ENCODE assay signal across 24 cellular contexts in the genomic region with DNA sequence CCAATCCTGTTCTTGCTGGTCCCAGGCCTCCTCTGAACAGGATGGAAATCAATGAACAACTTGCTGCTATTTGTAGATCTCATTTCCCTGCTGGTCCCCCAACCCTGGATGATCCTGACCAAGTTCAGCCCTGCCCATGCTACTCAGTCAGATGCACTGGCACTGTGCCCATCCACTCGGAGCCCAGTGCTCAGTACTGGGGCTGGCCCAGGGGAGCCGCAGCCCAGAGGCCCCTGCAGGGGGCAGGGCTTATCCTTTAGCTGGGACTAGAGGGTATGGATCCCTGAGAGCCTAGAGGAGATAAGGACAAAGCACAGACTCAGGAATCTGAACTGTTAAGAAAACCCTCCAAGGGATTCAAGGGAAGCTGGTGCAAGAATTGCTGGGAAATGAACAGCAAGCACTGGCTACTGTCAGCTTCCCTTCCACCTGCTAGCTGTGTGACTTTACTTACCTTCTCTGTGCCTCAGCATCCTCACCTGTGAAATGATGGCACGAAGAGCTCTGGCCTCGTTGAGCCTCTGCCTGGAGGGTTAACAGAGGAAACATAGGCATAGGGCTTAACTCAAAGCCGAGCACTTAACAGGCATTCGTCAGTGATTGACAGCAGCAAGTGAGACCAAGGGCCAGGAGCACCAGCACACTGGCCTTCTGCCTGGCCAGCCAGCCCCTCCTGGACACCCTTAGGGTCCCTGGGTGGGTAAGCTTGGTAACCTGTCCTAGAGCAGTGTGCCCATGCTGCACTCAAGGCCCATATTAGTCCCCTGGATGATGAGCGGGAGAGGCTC. TPM values are rescaled to one million over a fixed set of nuclear protein-coding genes. Genes with fewer than 3 reads are reported as not detected.
DNase-seq lines count a peak whose midpoint lies in the region; ATAC-seq and TF ChIP-seq lines count a peak whose summit lies in the region.
"Had no signal": no experiment of that assay in that cellular context is flagged by ENCODE, and none has a peak within 500 bp of the region (broad histone marks: within the 10 kb centered on the region; RNA-seq: fewer than 3 reads in every experiment).

No MANE protein-coding gene starts in this region.

- H3K9me2 ChIP-seq in SK-N-SH, result no peaks in the 10 kb centered on the region
- H3K9me2 ChIP-seq in PC-3 (replicated peaks; ENCODE audit: low read length), result no peaks in the 10 kb centered on the region

- no peak for TF ChIP-seq RAD21 in SK-N-SH (IDR thresholded peaks at IDR 0.05; ENCODE audit: low read length)

- H3K27ac ChIP-seq in SK-N-SH (ENCODE audit: low read depth in 2 of 2, low read length in 1 of 2) (no peak overlapping the region), PC-3 (ENCODE audit: low read length) (no peak overlapping the region), smooth muscle cell (ENCODE audit: low read depth) (no peak overlapping the region)
- H3K27ac ChIP-seq: esophagus squamous epithelium, left lung, prostate gland, thoracic aorta had no signal

- TF ChIP-seq CTCF in SK-N-SH (IDR thresholded peaks at IDR 0.05) (no peak), PC-3 (conservative IDR thresholded peaks at IDR 0.05; ENCODE audit: low read depth, low read length) (no peak), fibroblast of the aortic adventitia (IDR thresholded peaks at IDR 0.05; ENCODE audit: insufficient read depth, low read length) (no peak), smooth muscle cell (IDR thresholded peaks at IDR 0.05; ENCODE audit: borderline replicate concordance, insufficient read depth, poor library complexity, severe bottlenecking) (no peak)

- H3K79me2 ChIP-seq in SK-N-SH (ENCODE audit: insufficient read depth) (no peaks in the 10 kb centered on the region), PC-3 (ENCODE audit: low read length) (no peaks in the 10 kb centered on the region), smooth muscle cell (ENCODE audit: low read depth) (no peaks in the 10 kb centered on the region)

- DNase-seq in SK-N-SH (no peak), PC-3 (no peak), fibroblast of the aortic adventitia (ENCODE audit: low read depth) (peak; percentile 38), smooth muscle cell (lab: John Stamatoyannopoulos, UW; ENCODE audit: unreplicated experiment) (no peak), NCI-H1417 treated with DMSO at 0.1 percent for 48 hours (lab: John Stamatoyannopoulos, UW) (no peak)
- DNase-seq in activated effector memory CD4-positive, alpha-beta T cell treated with Interleukin-2 at 50 U/mL for 16 hours, result no peak
- DNase-seq: ACHN; activated CD4-positive, alpha-beta T cell treated with anti-CD3 and anti-CD28 coated beads, Interleukin-2, amount 50 U/mL, for 1 hour; activated T-cell treated with anti-CD3 and anti-CD28 coated beads, Interleukin-2, amount 50 U/mL, for 72 hours; aorta; CD4-positive, alpha-beta memory T cell; cortex of kidney; esophagus squamous epithelium; HFFc6; hypothalamus; KG1; left lung; naive B cell; NCI-H1105; T-helper 9 cell had no signal

- POLR2A ChIA-PET in SK-N-SH (lab: Yijun Ruan, JAX), result no interaction called here
- POLR2A ChIA-PET in PC-3 (lab: Charles Lee; ENCODE audit: unreplicated experiment), result no interaction called here

- BruUV-seq in PC-3 (replicated peaks; lab: Mats Ljungman, UMichigan), result no TSS peak

- H4K20me1 ChIP-seq in SK-N-SH (ENCODE audit: insufficient read depth) (no peaks in the 10 kb centered on the region), PC-3 (ENCODE audit: low read length) (no peaks in the 10 kb centered on the region), smooth muscle cell (ENCODE audit: low read depth) (no peaks in the 10 kb centered on the region)

- H3K27me3 ChIP-seq in SK-N-SH (ENCODE audit: insufficient read depth) (no peaks in the 10 kb centered on the region), PC-3 (ENCODE audit: low read length) (no peaks in the 10 kb centered on the region), smooth muscle cell (ENCODE audit: low read depth) (no peaks in the 10 kb centered on the region)

- peak; percentile 61; the same call in 2 of the 3 replicates for ATAC-seq in SK-N-SH treated with all-trans-retinoic acid at 6 μM for 48 hours
- peak; percentile 22; the same call in 1 of the 2 replicates for ATAC-seq in PC-3
- no peak for ATAC-seq in HG02798 (IDR thresholded peaks at IDR 0.05; ENCODE audit: poor library complexity, unreplicated experiment)
- ATAC-seq: activated T-cell treated with anti-CD3 and anti-CD28 coated beads, Interleukin-2, amount 50 U/mL, for 72 hours; left lung had no signal

- H3F3A ChIP-seq in SK-N-SH (replicated peaks; ENCODE audit: insufficient read depth) (no peaks in the 10 kb centered on the region), PC-3 (ENCODE audit: low read length, unreplicated experiment) (no peaks in the 10 kb centered on the region), smooth muscle cell (ENCODE audit: low read depth) (no peaks in the 10 kb centered on the region)

- 63% methylated on average over 6 of the region's 7 CpGs for WGBS in SK-N-SH (ENCODE audit: low lambda C conversion rate)
- WGBS in smooth muscle cell (ENCODE audit: low lambda C conversion rate), result 50% methylated on average over 7 of the region's 7 CpGs

- CTCF ChIA-PET in SK-N-SH (lab: Yijun Ruan, JAX), result interaction anchor here (1.2 to 1.5 kb wide), 4 partner anchors 21 to 27 kb away, joined by 4 read pairs; no protein-coding TSS in a partner anchor
- CTCF ChIA-PET in PC-3 (lab: Charles Lee), result interaction anchor here (0.5 kb wide), 1 partner anchor 11 kb away, joined by 3 read pairs; no protein-coding TSS in a partner anchor

- no peak overlapping the region for H3K4me3 ChIP-seq in SK-N-SH (ENCODE audit: low read depth in 2 of 2, low read length in 1 of 2)
- H3K4me3 ChIP-seq in PC-3 (ENCODE audit: low read length), result no peak overlapping the region
- H3K4me3 ChIP-seq in fibroblast of the aortic adventitia (ENCODE audit: low read depth, low read length), result no peak overlapping the region
- H3K4me3 ChIP-seq in smooth muscle cell, result no peak overlapping the region
- H3K4me3 ChIP-seq: esophagus squamous epithelium, left lung, prostate gland, thoracic aorta had no signal

- no peaks in the 10 kb centered on the region for H3K9me3 ChIP-seq in SK-N-SH
- no peaks in the 10 kb centered on the region for H3K9me3 ChIP-seq in PC-3 (ENCODE audit: low read length)
- H3K9me3 ChIP-seq in smooth muscle cell (replicated peaks; ENCODE audit: low read depth), result peaks cover 4% of the 10 kb centered on the region
- H3K9me3 ChIP-seq: esophagus squamous epithelium, prostate gland, thoracic aorta had no signal

- H2AFZ ChIP-seq in SK-N-SH (ENCODE audit: low read depth) (no peak overlapping the region), PC-3 (ENCODE audit: low read length) (no peak overlapping the region), smooth muscle cell (ENCODE audit: low read depth) (no peak overlapping the region)

- no peak overlapping the region for H3K4me2 ChIP-seq in SK-N-SH
- no peak overlapping the region for H3K4me2 ChIP-seq in PC-3 (ENCODE audit: low read length)
- peak overlapping the region; percentile 31 for H3K4me2 ChIP-seq in smooth muscle cell

- TF ChIP-seq EP300 in SK-N-SH (IDR thresholded peaks at IDR 0.05; ENCODE audit: borderline replicate concordance in 1 of 2, low read depth in 1 of 2, low read length in 1 of 2), result no peak

- H3K9ac ChIP-seq in SK-N-SH (no peak overlapping the region), PC-3 (ENCODE audit: low read length) (no peak overlapping the region), smooth muscle cell (ENCODE audit: low read depth) (no peak overlapping the region)

- intact Hi-C loops in PC-3 (cut with micrococcal nuclease), result no loop called here

- H3K36me3 ChIP-seq in SK-N-SH (replicated peaks in 1 of 2; ENCODE audit: control insufficient read depth in 1 of 2, insufficient read depth in 2 of 2, low read length in 1 of 2) (no peaks in the 10 kb centered on the region), PC-3 (ENCODE audit: low read depth, low read length) (no peaks in the 10 kb centered on the region), smooth muscle cell (ENCODE audit: low read depth) (no peaks in the 10 kb centered on the region)
- H3K36me3 ChIP-seq: esophagus squamous epithelium, left lung, prostate gland, thoracic aorta had no signal

- H3K4me1 ChIP-seq in SK-N-SH (ENCODE audit: control insufficient read depth in 1 of 2, insufficient read depth in 2 of 2, low read depth in 1 of 2, low read length in 1 of 2) (no peaks in the 10 kb centered on the region; a peak in 1 of 4 replicates), PC-3 (ENCODE audit: insufficient read depth, low read length) (no peaks in the 10 kb centered on the region), smooth muscle cell (ENCODE audit: low read depth) (no peaks in the 10 kb centered on the region)
- H3K4me1 ChIP-seq: esophagus squamous epithelium, left lung, prostate gland had no signal

TF ChIP-seq in SK-N-SH treated with all-trans-retinoic acid at 6 μM for 48 hours, 23 proteins besides CTCF, POLR2A, EP300 and RAD21 (continues in another document):
- no peak for TF ChIP-seq OSR1 (CRISPR knock-in tag; IDR thresholded peaks at IDR 0.05)
- TF ChIP-seq ZC3H10 (CRISPR knock-in tag; IDR thresholded peaks at IDR 0.05), result no peak
- TF ChIP-seq RARB (CRISPR knock-in tag; IDR thresholded peaks at IDR 0.05), result no peak
- TF ChIP-seq GLIS3 (CRISPR knock-in tag; IDR thresholded peaks at IDR 0.05), result no peak

TF ChIP-seq in SK-N-SH, 30 proteins besides CTCF, POLR2A, EP300 and RAD21 (continues in another document):
- TF ChIP-seq NRF1 (IDR thresholded peaks at IDR 0.05; ENCODE audit: low read depth, low read length), result no peak
- TF ChIP-seq RXRA (IDR thresholded peaks at IDR 0.05; ENCODE audit: borderline replicate concordance, low read depth), result no peak

RNA-seq across cellular contexts. Expression of gene C1QL1, which starts 29.8 kb away (rescaled TPM):
- polyA plus RNA-seq in SK-N-SH (2012; rRNA removed), result 5.4 and 11.9 TPM in 2 replicates
- polyA plus RNA-seq in SK-N-SH (2012; cell fraction: cytosol; rRNA removed), result 4.7 and 10.1 TPM in 2 replicates
- polyA plus RNA-seq in SK-N-SH (2012; cell fraction: nucleus; rRNA removed), result 3.3 and 3.6 TPM in 2 replicates
- total RNA-seq in PC-3 (2014; rRNA removed), result 2.8 and 4.1 TPM in 2 replicates
- total RNA-seq in fibroblast of the aortic adventitia (ENCODE audit: low replicate concordance), result 0.09 TPM in 1 of 2 replicates, not detected in the other
- total RNA-seq in smooth muscle cell, result not detected in 2 replicates
- polyA plus RNA-seq in smooth muscle cell, result 5.5 and 5.6 TPM in 2 replicates
- total RNA-seq: CD4-positive, alpha-beta memory T cell had no signal
- polyA plus RNA-seq: aorta; CD4-positive, alpha-beta memory T cell had no signal

RNA-seq across cellular contexts. Expression of gene KIF18B, which starts 50.4 kb away (rescaled TPM):
- polyA plus RNA-seq in SK-N-SH (2012; rRNA removed), result 12.6 and 14.7 TPM in 2 replicates
- 4.0 and 7.1 TPM in 2 replicates for polyA plus RNA-seq in SK-N-SH (2012; cell fraction: cytosol; rRNA removed)
- polyA plus RNA-seq in SK-N-SH (2012; cell fraction: nucleus; rRNA removed), result 40.0 and 52.6 TPM in 2 replicates
- total RNA-seq in PC-3 (2014; rRNA removed), result 25.0 and 28.5 TPM in 2 replicates
- total RNA-seq in fibroblast of the aortic adventitia (ENCODE audit: low replicate concordance), result 0.08 and 10.8 TPM in 2 replicates
- 2.4 and 2.7 TPM in 2 replicates for total RNA-seq in smooth muscle cell
- polyA plus RNA-seq in smooth muscle cell, result 3.4 and 3.9 TPM in 2 replicates
- total RNA-seq: CD4-positive, alpha-beta memory T cell had no signal
- polyA plus RNA-seq: CD4-positive, alpha-beta memory T cell had no signal

RNA-seq across cellular contexts. Expression of gene DCAKD, which starts 53.5 kb away (rescaled TPM):
- polyA plus RNA-seq in SK-N-SH (2012; rRNA removed), result 47.6 and 48.8 TPM in 2 replicates
- 19.9 and 29.3 TPM in 2 replicates for polyA plus RNA-seq in SK-N-SH (2012; cell fraction: cytosol; rRNA removed)
- polyA plus RNA-seq in SK-N-SH (2012; cell fraction: nucleus; rRNA removed), result 62.2 and 68.2 TPM in 2 replicates
- 56.2 and 59.5 TPM in 2 replicates for total RNA-seq in PC-3 (2014; rRNA removed)
- total RNA-seq in fibroblast of the aortic adventitia (ENCODE audit: low replicate concordance), result 22.2 and 31.3 TPM in 2 replicates
- 24.3 and 42.3 TPM in 2 replicates for total RNA-seq in smooth muscle cell
- 25.7 and 28.4 TPM in 2 replicates for polyA plus RNA-seq in smooth muscle cell
